Comparison of ENCODE assay signal across 14 cellular contexts in genomic region chr7:55441668-55442305, GRCh38.
A peak's percentile ranks its signal among the peaks of the same experiment; 100 is the strongest.
DNase-seq lines count a peak whose midpoint lies in the region; ATAC-seq and TF ChIP-seq lines count a peak whose summit lies in the region.
"Had no signal": no experiment of that assay in that cellular context is flagged by ENCODE, and none has a peak within 500 bp of the region (broad histone marks: within the 10 kb centered on the region; RNA-seq: fewer than 3 reads in every experiment).

No MANE protein-coding gene starts in this region.

- no peaks in the 10 kb centered on the region for H3K9me3 ChIP-seq in adrenal gland (replicated peaks in 1 of 3)
- H3K9me3 ChIP-seq: esophagus muscularis mucosa, tibial nerve had no signal

- H3K4me3 ChIP-seq in epithelial cell of proximal tubule (ENCODE audit: low read depth, low read length) (no peak overlapping the region), adrenal gland (no peak overlapping the region)
- H3K4me3 ChIP-seq: esophagus muscularis mucosa, tibial nerve had no signal

- no peak overlapping the region for H3K27ac ChIP-seq in adrenal gland
- H3K27ac ChIP-seq: esophagus muscularis mucosa, tibial nerve had no signal

- intact Hi-C loops in adrenal gland (cut with DNase I) = no loop called here

- no peaks in the 10 kb centered on the region for H3K4me1 ChIP-seq in adrenal gland (replicated peaks in 1 of 2)
- H3K4me1 ChIP-seq: tibial nerve had no signal

- DNase-seq in DMS79 treated with DMSO at 0.1 percent for 48 hours (lab: John Stamatoyannopoulos, UW) = peak; percentile 56
- peak; percentile 43 for DNase-seq in NCI-H1105 treated with DMSO at 0.1 percent for 48 hours (lab: John Stamatoyannopoulos, UW)
- peak; percentile 32 for DNase-seq in epithelial cell of proximal tubule (ENCODE audit: low read depth)
- DNase-seq in renal cortical epithelial cell (ENCODE audit: low read depth) = peak; percentile 56
- DNase-seq in cerebellar nuclear complex (lab: John Stamatoyannopoulos, UW) = no peak
- DNase-seq in activated CD4-positive, alpha-beta T cell treated with anti-CD3 and anti-CD28 coated beads, Interleukin-2, amount 50 U/mL, for 48 hours = no peak
- DNase-seq in adrenal gland = no peak
- DNase-seq: naive B cell, NCI-H187 treated with DMSO at 0.1 percent for 48 hours, small intestine had no signal

- H3K27me3 ChIP-seq in adrenal gland = no peaks in the 10 kb centered on the region
- H3K27me3 ChIP-seq: esophagus muscularis mucosa, tibial nerve had no signal

- H3K36me3 ChIP-seq in adrenal gland (replicated peaks in 1 of 2) = no peaks in the 10 kb centered on the region
- H3K36me3 ChIP-seq: esophagus muscularis mucosa, tibial nerve had no signal

- 82 to 88% (median 85%) methylated on average over 5 of the region's 5 CpGs for WGBS in adrenal gland, 4 donors

- ATAC-seq in HG03571 (IDR thresholded peaks at IDR 0.05; ENCODE audit: unreplicated experiment) = no peak
- ATAC-seq: activated T-helper 17 cell treated with anti-CD3 and anti-CD28 coated beads, Interleukin-2, amount 50 U/mL, for 72 hours had no signal

- TF ChIP-seq CTCF in epithelial cell of proximal tubule (conservative IDR thresholded peaks at IDR 0.05; ENCODE audit: low read depth, low read length) = no peak
- no peak for TF ChIP-seq CTCF in adrenal gland (IDR thresholded peaks at IDR 0.05)

- no peak for TF ChIP-seq POLR2A in adrenal gland (IDR thresholded peaks at IDR 0.05)

Comparison
In these comparisons a context has a peak if more than half of its experiments do, and no peak if none do; other contexts are left out.
1. DNase-seq: peak in DMS79 treated with DMSO at 0.1 percent for 48 hours (single experiment), NCI-H1105 treated with DMSO at 0.1 percent for 48 hours (single experiment), epithelial cell of proximal tubule (single experiment) and renal cortical epithelial cell (single experiment); none in cerebellar nuclear complex (0 of 2), activated CD4-positive, alpha-beta T cell treated with anti-CD3 and anti-CD28 coated beads, Interleukin-2, amount 50 U/mL, for 48 hours (0 of 2) and adrenal gland (0 of 7).